16 cellular contexts compared by ENCODE assay signal in genomic region chr17:4150106-4150505, GRCh38.
"Had no signal": no experiment of that assay in that cellular context is flagged by ENCODE, and none has a peak within 500 bp of the region (broad histone marks: within the 10 kb centered on the region; RNA-seq: fewer than 3 reads in every experiment).

No MANE protein-coding gene starts in this region.

- H3K4me3 ChIP-seq: breast epithelium, smooth muscle cell, tibial nerve had no signal

- H3K4me1 ChIP-seq: breast epithelium had no signal

- H3K4me2 ChIP-seq: smooth muscle cell had no signal

- H3K27me3 ChIP-seq: breast epithelium, tibial nerve had no signal

- H3K36me3 ChIP-seq: breast epithelium had no signal

- H3K27ac ChIP-seq: breast epithelium, tibial nerve had no signal

- ATAC-seq: left ventricle myocardium superior, natural killer cell, right cardiac atrium had no signal

- DNase-seq: activated CD4-positive, alpha-beta T cell treated with anti-CD3 and anti-CD28 coated beads, Interleukin-2, amount 50 U/mL, for 4 hours; activated CD4-positive, CD25-positive, alpha-beta regulatory T cell treated with anti-CD3 and anti-CD28 coated beads, Interleukin-2, amount 50 U/mL, for 72 hours; activated naive CD4-positive, alpha-beta T cell treated with Interleukin-2 at 50 U/mL for 16 hours; activated T-cell treated with anti-CD3 and anti-CD28 coated beads for 4 hours; left ventricle myocardium superior; natural killer cell; occipital lobe; right cardiac atrium; stimulated activated CD4-positive, alpha-beta T cell treated with anti-CD3 and anti-CD28 coated beads, Interleukin-4, amount 100 ng/mL, for 4 hours; stimulated activated CD8-positive, alpha-beta memory T cell treated with anti-CD3 and anti-CD28 coated beads, Interleukin-4, amount 100 ng/mL, for 48 hours; stimulated activated naive CD4-positive, alpha-beta T cell treated with Interleukin-2 at 50 U/mL for 16 hours; substantia nigra had no signal

- H3K9me3 ChIP-seq: breast epithelium, tibial nerve had no signal

- FAIRE-seq: colon had no signal
